In the genomic region with DNA sequence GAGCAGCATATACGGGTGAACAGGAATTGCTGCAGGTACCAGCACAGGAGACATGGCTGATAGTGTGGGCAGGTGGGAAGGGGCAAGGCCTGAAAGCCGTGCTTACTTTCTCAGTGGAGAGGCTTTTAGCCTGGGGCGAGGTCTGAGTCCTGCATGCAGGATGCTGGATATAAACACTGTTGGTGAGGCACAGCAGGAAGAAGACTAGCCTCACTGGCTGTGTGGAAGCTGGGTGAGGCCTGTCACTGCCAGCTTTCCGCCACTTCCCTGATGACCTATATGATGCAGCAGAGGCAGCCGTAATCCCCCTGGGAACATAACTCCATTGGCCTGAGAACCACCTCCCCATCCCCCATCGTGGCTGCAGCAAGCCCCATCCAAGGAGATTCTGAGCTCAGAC, we compare ENCODE assay signal across 16 cellular contexts. TPM values are rescaled to one million over a fixed set of nuclear protein-coding genes. Genes with fewer than 3 reads are reported as not detected.
A peak's percentile ranks its signal among the peaks of the same experiment; 100 is the strongest.
DNase-seq lines count a peak whose midpoint lies in the region; ATAC-seq lines count a peak whose summit lies in the region.
"Had no signal": no experiment of that assay in that cellular context is flagged by ENCODE, and none has a peak within 500 bp of the region (broad histone marks: within the 10 kb centered on the region; RNA-seq: fewer than 3 reads in every experiment).

No MANE protein-coding gene starts in this region.

- ATAC-seq in left colon (peak; percentile 84), GM21723 (IDR thresholded peaks at IDR 0.05; ENCODE audit: unreplicated experiment) (no peak)
- ATAC-seq: PC-3 had no signal

- intact Hi-C loops in left colon (cut with DNase I, micrococcal nuclease), result no loop called here

- DNase-seq in NCI-H82 (lab: John Stamatoyannopoulos, UW), result peak; percentile 25
- no peak for DNase-seq in NCI-H82 treated with DMSO at 0.1 percent for 48 hours (lab: John Stamatoyannopoulos, UW; ENCODE audit: unreplicated experiment)
- DNase-seq in HT1080 (ENCODE audit: low read depth), result peak; percentile 14
- peak in 1 of 2 donors; percentile 27 for DNase-seq in left colon
- peak; percentile 77 for DNase-seq in retina
- DNase-seq in NCI-H187 treated with DMSO at 0.1 percent for 48 hours (lab: John Stamatoyannopoulos, UW), result no peak
- no peak for DNase-seq in hypothalamus (lab: John Stamatoyannopoulos, UW)
- DNase-seq: DMS79 treated with DMSO at 0.1 percent for 48 hours, KG1, NCI-H1092, NCI-H187, PC-3 had no signal

RNA-seq across cellular contexts. Expression of a gene that starts 54.4 kb away (rescaled TPM):
- not detected in 2 replicates for total RNA-seq in HT1080 (2014; rRNA removed; shearing (Covaris generic))
- polyA plus RNA-seq in HT1080 (2015; cell fraction: cytosol; rRNA removed), result not detected in 2 replicates
- not detected in 2 replicates for polyA plus RNA-seq in HT1080 (2015; cell fraction: nucleus; rRNA removed)
- not detected for total RNA-seq in left colon
- total RNA-seq: A673, MCF 10A, PC-3, SK-MEL-5 had no signal

Comparison
In these comparisons a context has a peak if more than half of its experiments do, and no peak if none do; other contexts are left out.
1. DNase-seq: peak in NCI-H82 (single experiment), HT1080 (single experiment) and retina (single experiment); none in NCI-H82 treated with DMSO at 0.1 percent for 48 hours (single experiment), NCI-H187 treated with DMSO at 0.1 percent for 48 hours (single experiment) and hypothalamus (0 of 51).